ENCODE assay signal across 38 cellular contexts in the genomic region with DNA sequence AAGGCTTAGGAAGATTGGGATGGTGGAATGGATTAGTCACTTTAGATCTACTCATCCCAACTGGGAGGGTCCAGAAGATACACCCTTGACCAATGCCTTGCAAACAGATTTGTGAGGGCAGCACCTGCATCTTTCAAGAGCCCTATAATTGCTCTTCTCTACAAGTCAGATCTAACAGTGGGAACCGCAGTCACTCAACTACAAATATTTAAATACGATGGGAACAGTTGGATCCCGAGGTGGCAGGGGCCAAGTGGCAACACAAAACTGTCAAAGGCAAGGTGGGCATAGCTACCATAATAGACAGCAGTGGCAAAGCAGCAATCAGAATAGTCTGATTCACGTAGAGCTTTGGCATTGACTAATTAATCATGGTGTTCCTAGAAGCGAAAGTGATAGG.
"Had no signal": no experiment of that assay in that cellular context is flagged by ENCODE, and none has a peak within 500 bp of the region (broad histone marks: within the 10 kb centered on the region; RNA-seq: fewer than 3 reads in every experiment).

No MANE protein-coding gene starts in this region.

- DNase-seq: activated B cell treated with CpG ODN at 0.5 μM for 24 hours; activated CD4-positive, alpha-beta memory T cell treated with anti-CD3 and anti-CD28 coated beads for 36 hours; activated CD4-positive, alpha-beta T cell treated with anti-CD3 and anti-CD28 coated beads for 4 hours; activated CD4-positive, alpha-beta T cell treated with anti-CD3 and anti-CD28 coated beads, Interleukin-2, amount 10 ng/mL, durations not matched to agents 24 days and 14 days; activated CD4-positive, alpha-beta T cell treated with anti-CD3 and anti-CD28 coated beads, Interleukin-2, amount 50 U/mL, for 1 hour; activated CD4-positive, alpha-beta T cell treated with anti-CD3 and anti-CD28 coated beads, Interleukin-2, amount 50 U/mL, for 4 hours; activated CD4-positive, CD25-positive, alpha-beta regulatory T cell treated with anti-CD3 and anti-CD28 coated beads, Interleukin-2, amount 50 U/mL, for 72 hours; activated CD8-positive, alpha-beta memory T cell treated with anti-CD3 and anti-CD28 coated beads, Interleukin-2, amount 50 U/mL, for 4 hours; activated CD8-positive, alpha-beta T cell treated with anti-CD3 and anti-CD28 coated beads for 36 hours; activated effector memory CD4-positive, alpha-beta T cell treated with anti-CD3 and anti-CD28 coated beads, Interleukin-2, amount 50 U/mL, for 16 hours; activated gamma-delta T cell treated with Interleukin-2 at 50 U/mL for 16 hours; activated naive CD4-positive, alpha-beta T cell; activated naive CD4-positive, alpha-beta T cell treated with anti-CD3 and anti-CD28 coated beads for 36 hours; activated naive CD4-positive, alpha-beta T cell treated with anti-CD3 and anti-CD28 coated beads, Interleukin-2, amount 50 U/mL, for 16 hours; activated naive CD8-positive, alpha-beta T cell treated with anti-CD3 and anti-CD28 coated beads for 36 hours; activated T-cell treated with anti-CD3 and anti-CD28 coated beads for 4 hours; activated T-cell treated with anti-CD3 and anti-CD28 coated beads, Interleukin-2, amount 50 U/mL, for 1 hour; activated T-cell treated with anti-CD3 and anti-CD28 coated beads, Interleukin-2, amount 50 U/mL, for 4 hours; activated T-cell treated with anti-CD3 and anti-CD28 coated beads, Interleukin-2, amount 50 U/mL, for 72 hours; adrenal gland; amniotic stem cell; aorta; caudate nucleus; cerebellar nuclear complex; T-helper 1 cell; T-helper 2 cell; T-helper 9 cell had no signal

- FAIRE-seq: bronchial epithelial cell, TTC549 had no signal

- H3K4me3 ChIP-seq: adrenal gland, cardiac muscle cell had no signal

- H3K27me3 ChIP-seq: adrenal gland, cardiac muscle cell had no signal

- H3K4me1 ChIP-seq: adrenal gland had no signal

- H3K4me3 Mint-ChIP-seq: activated B cell treated with CpG ODN at 0.5 μM for 24 hours; activated CD4-positive, alpha-beta memory T cell treated with anti-CD3 and anti-CD28 coated beads for 36 hours; activated CD4-positive, alpha-beta T cell treated with anti-CD3 and anti-CD28 coated beads, Interleukin-2, amount 10 ng/mL, durations not matched to agents 24 days and 14 days; activated CD8-positive, alpha-beta T cell treated with anti-CD3 and anti-CD28 coated beads for 36 hours; activated naive CD4-positive, alpha-beta T cell treated with anti-CD3 and anti-CD28 coated beads for 36 hours; activated naive CD8-positive, alpha-beta T cell treated with anti-CD3 and anti-CD28 coated beads for 36 hours; activated T-cell treated with anti-CD3 and anti-CD28 coated beads, Interleukin-2, amount 50 U/mL, for 4 hours; activated T-cell treated with anti-CD3 and anti-CD28 coated beads, Interleukin-2, amount 50 U/mL, for 72 hours; activated T-helper 1 cell treated with anti-CD3 and anti-CD28 coated beads, Interleukin-12 subunit alpha, Interleukin-12 subunit beta, Interleukin-2, Interleukin-4 antibody, amounts not matched to agents 30 ng/mL and 10 ng/mL and 1 ng/mL, durations not matched to agents 14 hours and 24 hours and 36 hours; activated T-helper 17 cell treated with anti-CD3 and anti-CD28 coated beads, Interleukin-2, amount 50 U/mL, for 72 hours; brain; central memory CD8-positive, alpha-beta T cell; T-helper 1 cell treated with Interleukin-12 subunit alpha and Interleukin-12 subunit beta and Interleukin-4 antibody, amounts not matched to agents 30 μg/mL and 1 μg/mL, for 36 hours; T-helper 2 cell treated with Interferon-gamma antibody and Interleukin-4, amounts not matched to agents 5 μg/mL and 100 μg/mL, for 36 hours had no signal

- H3K27ac ChIP-seq: adrenal gland, cardiac muscle cell, VCaP had no signal

- H3K4me1 Mint-ChIP-seq: activated T-helper 17 cell treated with anti-CD3 and anti-CD28 coated beads, Interleukin-2, amount 50 U/mL, for 72 hours had no signal

- H3K27me3 Mint-ChIP-seq: activated B cell treated with CpG ODN at 0.5 μM for 24 hours; activated CD4-positive, alpha-beta memory T cell treated with anti-CD3 and anti-CD28 coated beads for 36 hours; activated CD4-positive, alpha-beta T cell treated with anti-CD3 and anti-CD28 coated beads, Interleukin-2, amount 10 ng/mL, durations not matched to agents 24 days and 14 days; activated CD8-positive, alpha-beta T cell treated with anti-CD3 and anti-CD28 coated beads for 36 hours; activated naive CD8-positive, alpha-beta T cell treated with anti-CD3 and anti-CD28 coated beads for 36 hours; activated T-helper 17 cell treated with anti-CD3 and anti-CD28 coated beads, Interleukin-2, amount 50 U/mL, for 72 hours; brain; central memory CD8-positive, alpha-beta T cell had no signal

- H3K27ac Mint-ChIP-seq: activated B cell treated with CpG ODN at 0.5 μM for 24 hours; activated CD4-positive, alpha-beta memory T cell treated with anti-CD3 and anti-CD28 coated beads for 36 hours; activated CD4-positive, alpha-beta T cell treated with anti-CD3 and anti-CD28 coated beads, Interleukin-2, amount 10 ng/mL, durations not matched to agents 24 days and 14 days; activated CD8-positive, alpha-beta T cell treated with anti-CD3 and anti-CD28 coated beads for 36 hours; activated naive CD4-positive, alpha-beta T cell treated with anti-CD3 and anti-CD28 coated beads for 36 hours; activated naive CD4-positive, alpha-beta T cell treated with anti-CD3 and anti-CD28 coated beads, Interleukin-2, amount 50 U/mL, for 72 hours; activated naive CD8-positive, alpha-beta T cell treated with anti-CD3 and anti-CD28 coated beads for 36 hours; activated T-cell treated with anti-CD3 and anti-CD28 coated beads, Interleukin-2, amount 50 U/mL, for 72 hours; activated T-helper 1 cell treated with anti-CD3 and anti-CD28 coated beads, Interleukin-12 subunit alpha, Interleukin-12 subunit beta, Interleukin-2, Interleukin-4 antibody, amounts not matched to agents 30 ng/mL and 10 ng/mL and 1 ng/mL, durations not matched to agents 14 hours and 24 hours and 36 hours; activated T-helper 17 cell treated with anti-CD3 and anti-CD28 coated beads, Interleukin-2, amount 50 U/mL, for 72 hours; brain; T-helper 1 cell treated with Interleukin-12 subunit alpha and Interleukin-12 subunit beta and Interleukin-4 antibody, amounts not matched to agents 30 μg/mL and 1 μg/mL, for 36 hours; T-helper 2 cell treated with Interferon-gamma antibody and Interleukin-4, amounts not matched to agents 5 μg/mL and 100 μg/mL, for 36 hours had no signal

- ATAC-seq: activated CD8-positive, alpha-beta T cell treated with anti-CD3 and anti-CD28 coated beads for 36 hours; activated naive CD4-positive, alpha-beta T cell treated with anti-CD3 and anti-CD28 coated beads, Interleukin-2, amount 50 U/mL, for 72 hours; activated T-cell treated with anti-CD3 and anti-CD28 coated beads, Interleukin-2, amount 50 U/mL, for 4 hours; activated T-cell treated with anti-CD3 and anti-CD28 coated beads, Interleukin-2, amount 50 U/mL, for 72 hours; activated T-helper 17 cell treated with anti-CD3 and anti-CD28 coated beads, Interleukin-2, amount 50 U/mL, for 72 hours had no signal

- H3K36me3 ChIP-seq: adrenal gland, cardiac muscle cell had no signal
